Comparison of ENCODE assay signal across 8 cellular contexts in the genomic region with DNA sequence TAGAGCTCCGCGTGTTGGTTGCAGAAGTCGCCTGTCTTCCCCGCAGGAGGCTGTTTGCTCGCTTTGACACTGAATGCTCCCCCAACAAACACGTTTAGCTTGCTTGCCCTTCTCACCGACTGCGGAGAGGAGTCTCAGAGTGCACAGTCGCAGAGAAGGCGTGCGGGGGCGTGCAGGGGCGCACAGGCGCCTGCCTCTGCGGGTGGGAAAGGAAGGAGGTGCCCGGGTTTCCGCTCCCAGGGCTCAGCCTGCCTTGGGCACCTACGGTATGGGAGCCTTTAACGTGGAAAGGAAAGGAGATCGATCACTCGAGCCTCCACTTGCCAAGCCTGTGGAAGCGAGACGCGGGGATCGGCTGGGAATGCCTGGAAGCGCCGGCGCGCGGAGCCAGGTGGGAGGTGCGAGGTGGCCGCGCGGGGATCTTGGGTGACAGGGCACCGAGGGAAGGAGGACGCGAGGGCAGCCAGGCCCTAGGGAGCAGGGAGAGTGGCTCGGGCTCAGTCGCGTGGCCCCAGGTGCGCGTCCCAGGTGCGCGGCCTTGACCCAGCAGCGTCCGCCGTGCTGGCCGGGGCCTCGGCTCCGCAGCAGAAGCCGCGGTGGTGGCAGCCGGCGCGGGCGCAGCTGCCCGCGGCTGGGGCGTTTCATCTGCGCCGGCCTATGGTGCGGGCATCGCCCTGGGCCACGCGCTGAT. TPM values are rescaled to one million over a fixed set of nuclear protein-coding genes. Genes with fewer than 3 reads are reported as not detected.
DNase-seq lines count a peak whose midpoint lies in the region; ATAC-seq and TF ChIP-seq lines count a peak whose summit lies in the region.

A gene (plus strand): TSS at position 419 of the 691 bp plus-strand sequence. CDS start 749 bp downstream, outside the sequence.

- H3K4me3 ChIP-seq in testis, result peak within 1 kb of the TSS; percentile 63 to 79

- H3K4me1 Mint-ChIP-seq in IgD-negative memory B cell, result peaks cover 16 to 24% (median 22%) of the 10 kb centered on the region in 3 donors
- peaks cover 42% of the 10 kb centered on the region for H3K4me1 Mint-ChIP-seq in activated naive CD8-positive, alpha-beta T cell (ENCODE audit: low read depth)
- H3K4me1 Mint-ChIP-seq in glutamatergic neuron (ENCODE audit: low read depth, unreplicated experiment), result peaks cover 1% of the 10 kb centered on the region
- H3K4me1 Mint-ChIP-seq in osteocyte (ENCODE audit: unreplicated experiment), result peaks cover 18% of the 10 kb centered on the region

- ATAC-seq in GM21528 (IDR thresholded peaks at IDR 0.05; ENCODE audit: low FRiP score, unreplicated experiment) (peak; percentile 88), SK-N-SH treated with all-trans-retinoic acid at 6 μM for 48 hours (peak; percentile 99)

- no peaks in the 10 kb centered on the region for H3K9me3 Mint-ChIP-seq in IgD-negative memory B cell
- peaks cover 3% of the 10 kb centered on the region for H3K9me3 Mint-ChIP-seq in activated naive CD8-positive, alpha-beta T cell (ENCODE audit: low read depth)
- H3K9me3 Mint-ChIP-seq in glutamatergic neuron (ENCODE audit: unreplicated experiment), result peaks cover 6% of the 10 kb centered on the region
- H3K9me3 Mint-ChIP-seq in osteocyte (ENCODE audit: unreplicated experiment), result no peaks in the 10 kb centered on the region

- H3K4me1 ChIP-seq in testis, result peaks cover 10% of the 10 kb centered on the region

- H3K4me3 Mint-ChIP-seq in IgD-negative memory B cell (peak within 1 kb of the TSS; percentile 89 to 98 (median 97)), glutamatergic neuron (ENCODE audit: unreplicated experiment) (peak within 1 kb of the TSS; percentile 97), osteocyte (ENCODE audit: unreplicated experiment) (peak within 1 kb of the TSS; percentile 94)
- peak within 1 kb of the TSS; percentile 96 for H3K4me3 Mint-ChIP-seq in activated naive CD8-positive, alpha-beta T cell

- TF ChIP-seq CTCF in glutamatergic neuron (IDR thresholded peaks at IDR 0.05; ENCODE audit: partially characterized antibody, unreplicated experiment) (no peak), osteocyte (IDR thresholded peaks at IDR 0.05) (no peak), testis (IDR thresholded peaks at IDR 0.05) (peak in 2 of 3 experiments; percentile 19 to 37)

- intact Hi-C loops in testis (cut with DNase I; ENCODE audit: low total_unique reads), result no loop called here

- H3K27ac ChIP-seq in testis, result peak within 1 kb of the TSS; percentile 54 to 64

- no peaks in the 10 kb centered on the region for H3K27me3 ChIP-seq in testis

- WGBS in testis, 2 donors, result 0% methylated on average over 9 to 49 of the region's 65 CpGs

- no peaks in the 10 kb centered on the region for H3K9me3 ChIP-seq in testis

- no peaks in the 10 kb centered on the region for H3K27me3 Mint-ChIP-seq in IgD-negative memory B cell
- H3K27me3 Mint-ChIP-seq in activated naive CD8-positive, alpha-beta T cell, result no peaks in the 10 kb centered on the region
- H3K27me3 Mint-ChIP-seq in glutamatergic neuron (ENCODE audit: unreplicated experiment), result peaks cover 5% of the 10 kb centered on the region
- no peaks in the 10 kb centered on the region for H3K27me3 Mint-ChIP-seq in osteocyte (ENCODE audit: unreplicated experiment)

- DNase-seq in DMS153 treated with DMSO at 0.1 percent for 48 hours (lab: John Stamatoyannopoulos, UW; ENCODE audit: unreplicated experiment), result peak; percentile 43
- peak; percentile 93 for DNase-seq in glutamatergic neuron
- peak; percentile 91 for DNase-seq in osteocyte (ENCODE audit: extremely low spot score, unreplicated experiment)
- peak; percentile 95 for DNase-seq in testis

- H3K36me3 Mint-ChIP-seq in IgD-negative memory B cell (no peaks in the 10 kb centered on the region), glutamatergic neuron (ENCODE audit: unreplicated experiment) (no peaks in the 10 kb centered on the region), osteocyte (ENCODE audit: unreplicated experiment) (peaks cover 15% of the 10 kb centered on the region)
- peaks cover 16% of the 10 kb centered on the region for H3K36me3 Mint-ChIP-seq in activated naive CD8-positive, alpha-beta T cell

- no peak for TF ChIP-seq POLR2A in testis (IDR thresholded peaks at IDR 0.05)

- H3K27ac Mint-ChIP-seq in IgD-negative memory B cell, result peak within 1 kb of the TSS in 1 of 3 donors; percentile 80
- peak within 1 kb of the TSS; percentile 89 for H3K27ac Mint-ChIP-seq in activated naive CD8-positive, alpha-beta T cell
- peak within 1 kb of the TSS; percentile 95 for H3K27ac Mint-ChIP-seq in glutamatergic neuron (ENCODE audit: unreplicated experiment)
- peak within 1 kb of the TSS; percentile 82 for H3K27ac Mint-ChIP-seq in osteocyte (ENCODE audit: unreplicated experiment)

- H3K36me3 ChIP-seq in testis (ENCODE audit: low read depth, missing control alignments), result no peaks in the 10 kb centered on the region

TF ChIP-seq in SK-N-SH treated with all-trans-retinoic acid at 6 μM for 48 hours, 23 proteins besides CTCF, POLR2A, EP300 and RAD21 (continues in another document):
- TF ChIP-seq TOX (CRISPR knock-in tag; IDR thresholded peaks at IDR 0.05; ENCODE audit: borderline replicate concordance), result no peak
- TF ChIP-seq, protein P1, sequence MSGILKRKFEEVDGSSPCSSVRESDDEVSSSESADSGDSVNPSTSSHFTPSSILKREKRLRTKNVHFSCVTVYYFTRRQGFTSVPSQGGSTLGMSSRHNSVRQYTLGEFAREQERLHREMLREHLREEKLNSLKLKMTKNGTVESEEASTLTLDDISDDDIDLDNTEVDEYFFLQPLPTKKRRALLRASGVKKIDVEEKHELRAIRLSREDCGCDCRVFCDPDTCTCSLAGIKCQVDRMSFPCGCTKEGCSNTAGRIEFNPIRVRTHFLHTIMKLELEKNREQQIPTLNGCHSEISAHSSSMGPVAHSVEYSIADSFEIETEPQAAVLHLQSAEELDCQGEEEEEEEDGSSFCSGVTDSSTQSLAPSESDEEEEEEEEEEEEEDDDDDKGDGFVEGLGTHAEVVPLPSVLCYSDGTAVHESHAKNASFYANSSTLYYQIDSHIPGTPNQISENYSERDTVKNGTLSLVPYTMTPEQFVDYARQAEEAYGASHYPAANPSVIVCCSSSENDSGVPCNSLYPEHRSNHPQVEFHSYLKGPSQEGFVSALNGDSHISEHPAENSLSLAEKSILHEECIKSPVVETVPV (CRISPR knock-in tag; IDR thresholded peaks at IDR 0.05), result no peak
- TF ChIP-seq, protein P2, sequence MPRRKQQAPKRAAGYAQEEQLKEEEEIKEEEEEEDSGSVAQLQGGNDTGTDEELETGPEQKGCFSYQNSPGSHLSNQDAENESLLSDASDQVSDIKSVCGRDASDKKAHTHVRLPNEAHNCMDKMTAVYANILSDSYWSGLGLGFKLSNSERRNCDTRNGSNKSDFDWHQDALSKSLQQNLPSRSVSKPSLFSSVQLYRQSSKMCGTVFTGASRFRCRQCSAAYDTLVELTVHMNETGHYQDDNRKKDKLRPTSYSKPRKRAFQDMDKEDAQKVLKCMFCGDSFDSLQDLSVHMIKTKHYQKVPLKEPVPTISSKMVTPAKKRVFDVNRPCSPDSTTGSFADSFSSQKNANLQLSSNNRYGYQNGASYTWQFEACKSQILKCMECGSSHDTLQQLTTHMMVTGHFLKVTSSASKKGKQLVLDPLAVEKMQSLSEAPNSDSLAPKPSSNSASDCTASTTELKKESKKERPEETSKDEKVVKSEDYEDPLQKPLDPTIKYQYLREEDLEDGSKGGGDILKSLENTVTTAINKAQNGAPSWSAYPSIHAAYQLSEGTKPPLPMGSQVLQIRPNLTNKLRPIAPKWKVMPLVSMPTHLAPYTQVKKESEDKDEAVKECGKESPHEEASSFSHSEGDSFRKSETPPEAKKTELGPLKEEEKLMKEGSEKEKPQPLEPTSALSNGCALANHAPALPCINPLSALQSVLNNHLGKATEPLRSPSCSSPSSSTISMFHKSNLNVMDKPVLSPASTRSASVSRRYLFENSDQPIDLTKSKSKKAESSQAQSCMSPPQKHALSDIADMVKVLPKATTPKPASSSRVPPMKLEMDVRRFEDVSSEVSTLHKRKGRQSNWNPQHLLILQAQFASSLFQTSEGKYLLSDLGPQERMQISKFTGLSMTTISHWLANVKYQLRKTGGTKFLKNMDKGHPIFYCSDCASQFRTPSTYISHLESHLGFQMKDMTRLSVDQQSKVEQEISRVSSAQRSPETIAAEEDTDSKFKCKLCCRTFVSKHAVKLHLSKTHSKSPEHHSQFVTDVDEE (CRISPR knock-in tag; IDR thresholded peaks at IDR 0.05), result no peak
- no peak for TF ChIP-seq TCF4 (CRISPR knock-in tag; IDR thresholded peaks at IDR 0.05; ENCODE audit: borderline replicate concordance)
- no peak for TF ChIP-seq ESRRG (CRISPR knock-in tag; IDR thresholded peaks at IDR 0.05)
- TF ChIP-seq OSR1 (CRISPR knock-in tag; IDR thresholded peaks at IDR 0.05), result no peak
- TF ChIP-seq GLIS3 (CRISPR knock-in tag; IDR thresholded peaks at IDR 0.05), result no peak
- no peak for TF ChIP-seq BACH2 (CRISPR knock-in tag; IDR thresholded peaks at IDR 0.05; ENCODE audit: borderline replicate concordance)
- TF ChIP-seq ARNTL (CRISPR knock-in tag; IDR thresholded peaks at IDR 0.05; ENCODE audit: borderline replicate concordance, low read depth), result no peak
- TF ChIP-seq, protein P3, sequence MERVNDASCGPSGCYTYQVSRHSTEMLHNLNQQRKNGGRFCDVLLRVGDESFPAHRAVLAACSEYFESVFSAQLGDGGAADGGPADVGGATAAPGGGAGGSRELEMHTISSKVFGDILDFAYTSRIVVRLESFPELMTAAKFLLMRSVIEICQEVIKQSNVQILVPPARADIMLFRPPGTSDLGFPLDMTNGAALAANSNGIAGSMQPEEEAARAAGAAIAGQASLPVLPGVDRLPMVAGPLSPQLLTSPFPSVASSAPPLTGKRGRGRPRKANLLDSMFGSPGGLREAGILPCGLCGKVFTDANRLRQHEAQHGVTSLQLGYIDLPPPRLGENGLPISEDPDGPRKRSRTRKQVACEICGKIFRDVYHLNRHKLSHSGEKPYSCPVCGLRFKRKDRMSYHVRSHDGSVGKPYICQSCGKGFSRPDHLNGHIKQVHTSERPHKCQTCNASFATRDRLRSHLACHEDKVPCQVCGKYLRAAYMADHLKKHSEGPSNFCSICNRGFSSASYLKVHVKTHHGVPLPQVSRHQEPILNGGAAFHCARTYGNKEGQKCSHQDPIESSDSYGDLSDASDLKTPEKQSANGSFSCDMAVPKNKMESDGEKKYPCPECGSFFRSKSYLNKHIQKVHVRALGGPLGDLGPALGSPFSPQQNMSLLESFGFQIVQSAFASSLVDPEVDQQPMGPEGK (CRISPR knock-in tag; IDR thresholded peaks at IDR 0.05; ENCODE audit: borderline replicate concordance), result no peak
- no peak for TF ChIP-seq ZNF8 (CRISPR knock-in tag; IDR thresholded peaks at IDR 0.05)
- no peak for TF ChIP-seq ZNF565 (CRISPR knock-in tag; conservative IDR thresholded peaks at IDR 0.05; ENCODE audit: low read depth)
- TF ChIP-seq CSDC2 (CRISPR knock-in tag; IDR thresholded peaks at IDR 0.05), result no peak

RNA-seq across cellular contexts. Expression of the gene that starts here (rescaled TPM):
- polyA plus RNA-seq in IgD-negative memory B cell (9.1 TPM), testis (ENCODE audit: insufficient read depth, low read depth, low replicate concordance) (22.5 TPM)
- total RNA-seq in glutamatergic neuron (ENCODE audit: unreplicated experiment) (22.9 TPM), osteocyte (21.5 and 24.1 TPM in 2 replicates), testis (10 to 100 TPM; 24.0 to 29.1 TPM)

Comparison
In these comparisons a context has a peak if more than half of its experiments do, and no peak if none do; other contexts are left out.
1. Peak in every context shown above with its lines: DNase-seq, ATAC-seq, H3K4me3 ChIP-seq and H3K27ac ChIP-seq.
2. DNase-seq: peak in every context shown above with its lines; median percentile 95 in testis; 93 in glutamatergic neuron; 91 in osteocyte; 43 in DMS153 treated with DMSO at 0.1 percent for 48 hours.
3. CTCF ChIP-seq: peak in testis (2 of 3); none in glutamatergic neuron (single experiment) and osteocyte (single experiment).